18 cellular contexts compared by ENCODE assay signal in the genomic region with DNA sequence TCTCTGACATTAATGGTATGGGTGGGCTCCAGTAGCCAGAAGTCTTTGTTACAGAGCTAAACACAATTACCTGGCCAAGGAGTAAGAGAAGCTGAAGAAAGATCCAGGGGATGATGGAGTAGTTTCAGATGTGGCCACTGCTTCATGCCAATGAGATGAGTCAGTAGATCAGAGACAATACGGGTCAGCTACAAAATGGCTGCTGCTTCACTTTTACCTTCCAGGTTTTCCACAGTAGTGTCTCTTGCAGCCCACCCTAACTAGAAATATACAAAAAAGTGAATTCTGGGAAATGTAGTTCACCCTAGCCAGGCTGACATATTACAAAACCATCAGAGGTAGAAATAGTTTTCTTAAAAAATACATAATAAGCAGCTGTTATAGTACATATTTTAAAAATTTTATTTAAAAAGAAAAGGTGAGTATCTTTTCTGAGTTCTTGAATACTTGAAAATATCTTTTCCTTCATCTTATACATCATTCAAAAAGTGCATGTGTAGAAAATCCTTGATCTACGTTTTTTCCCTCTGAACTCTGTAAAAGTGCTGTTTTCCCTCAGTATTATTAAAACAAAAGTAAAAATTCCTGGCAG. TPM values are rescaled to one million over a fixed set of nuclear protein-coding genes. Genes with fewer than 3 reads are reported as not detected.
DNase-seq lines count a peak whose midpoint lies in the region; ATAC-seq and TF ChIP-seq lines count a peak whose summit lies in the region.
"Had no signal": no experiment of that assay in that cellular context is flagged by ENCODE, and none has a peak within 500 bp of the region (broad histone marks: within the 10 kb centered on the region; RNA-seq: fewer than 3 reads in every experiment).

No MANE protein-coding gene starts in this region.

- peaks cover 0 to 3% of the 10 kb centered on the region in 2 donors for H3K9me3 ChIP-seq in transverse colon
- H3K9me3 ChIP-seq: prostate gland, upper lobe of right lung had no signal

- no peak for TF ChIP-seq POLR2A in transverse colon (IDR thresholded peaks at IDR 0.05)

- in situ Hi-C loops in transverse colon (cut with MboI; ENCODE audit: low pct_ligation_motif_present in 1 of 4, low pct_unique_long_range_greater_than_20kb in 1 of 4, low sequenced_read_pairs in 3 of 4) = no loop called here

- H3K4me3 ChIP-seq in transverse colon = no peak overlapping the region
- H3K4me3 ChIP-seq: prostate gland, upper lobe of right lung had no signal

- no peak overlapping the region for H3K27ac ChIP-seq in transverse colon
- H3K27ac ChIP-seq: prostate gland, upper lobe of right lung had no signal

- peak; percentile 63 for DNase-seq in Daoy (ENCODE audit: low read depth)
- DNase-seq in HT1080 (ENCODE audit: low read depth) = peak; percentile 43
- peak; percentile 13 for DNase-seq in iPS-NIHi11 (ENCODE audit: low spot score)
- no peak for DNase-seq in stimulated activated CD4-positive, alpha-beta T cell treated with anti-CD3 and anti-CD28 coated beads, Interleukin-4, amount 100 ng/mL, for 24 hours
- DNase-seq in activated CD4-positive, CD25-positive, alpha-beta regulatory T cell treated with anti-CD3 and anti-CD28 coated beads, Interleukin-2, amount 50 U/mL, for 72 hours = no peak
- no peak for DNase-seq in NCI-H345 treated with DMSO at 0.1 percent for 48 hours (lab: John Stamatoyannopoulos, UW; ENCODE audit: unreplicated experiment)
- DNase-seq in transverse colon = no peak
- DNase-seq: activated CD4-positive, alpha-beta T cell treated with anti-CD3 and anti-CD28 coated beads, Interleukin-2, amount 50 U/mL, for 4 hours; activated T-cell treated with anti-CD3 and anti-CD28 coated beads, Interleukin-2, amount 50 U/mL, for 1 hour; hippocampal formation; naive B cell; NCI-H1105; stimulated activated CD4-positive, alpha-beta T cell treated with anti-CD3 and anti-CD28 coated beads, Interleukin-12 subunit alpha, Interleukin-12 subunit beta, amount 100 ng/mL, for 4 hours; stimulated activated naive CD8-positive, alpha-beta T cell treated with anti-CD3 and anti-CD28 coated beads, Interleukin-15, Interleukin-2, amounts not matched to agents 100 U/mL and 50 U/mL, for 24 hours; upper lobe of right lung had no signal

- TF ChIP-seq CTCF in transverse colon (IDR thresholded peaks at IDR 0.05) = no peak

- H3K27me3 ChIP-seq in transverse colon = no peaks in the 10 kb centered on the region
- H3K27me3 ChIP-seq: upper lobe of right lung had no signal

- intact Hi-C loops in transverse colon (cut with DNase I; ENCODE audit: low total_unique reads) = no loop called here

- 0 out of 3 replicates have a peak, but pooled peaks have one; percentile 25 for ATAC-seq in SK-N-SH treated with all-trans-retinoic acid at 6 μM for 48 hours
- ATAC-seq: stimulated activated naive CD8-positive, alpha-beta T cell treated with anti-CD3 and anti-CD28 coated beads, Interleukin-15, Interleukin-2, amounts not matched to agents 100 U/mL and 50 U/mL, for 24 hours; upper lobe of right lung had no signal

- no peaks in the 10 kb centered on the region for H3K36me3 ChIP-seq in transverse colon
- H3K36me3 ChIP-seq: prostate gland, upper lobe of right lung had no signal

- 80 to 81% methylated on average over 2 of the region's 2 CpGs for WGBS in transverse colon (ENCODE audit: low coverage in 1 of 2), 2 donors

- TF ChIP-seq EP300 in transverse colon (IDR thresholded peaks at IDR 0.05; ENCODE audit: low read depth) = no peak

- no peaks in the 10 kb centered on the region for H3K4me1 ChIP-seq in transverse colon
- H3K4me1 ChIP-seq: prostate gland, upper lobe of right lung had no signal

TF ChIP-seq in SK-N-SH treated with all-trans-retinoic acid at 6 μM for 48 hours, 23 proteins besides CTCF, POLR2A, EP300 and RAD21:
- TF ChIP-seq CSDC2 (CRISPR knock-in tag; IDR thresholded peaks at IDR 0.05) = no peak
- TF ChIP-seq BACH2 (CRISPR knock-in tag; IDR thresholded peaks at IDR 0.05; ENCODE audit: borderline replicate concordance) = no peak
- no peak for TF ChIP-seq ZFP30 (CRISPR knock-in tag; IDR thresholded peaks at IDR 0.05)
- no peak for TF ChIP-seq RARB (CRISPR knock-in tag; IDR thresholded peaks at IDR 0.05)
- no peak for TF ChIP-seq ZNF70 (CRISPR knock-in tag; IDR thresholded peaks at IDR 0.05)
- no peak for TF ChIP-seq TOX (CRISPR knock-in tag; IDR thresholded peaks at IDR 0.05; ENCODE audit: borderline replicate concordance)
- TF ChIP-seq OSR1 (CRISPR knock-in tag; IDR thresholded peaks at IDR 0.05) = no peak
- TF ChIP-seq PPARA (CRISPR knock-in tag; IDR thresholded peaks at IDR 0.05; ENCODE audit: borderline replicate concordance) = no peak
- no peak for TF ChIP-seq SNAI2 (CRISPR knock-in tag; IDR thresholded peaks at IDR 0.05)
- TF ChIP-seq GLIS3 (CRISPR knock-in tag; IDR thresholded peaks at IDR 0.05) = no peak
- no peak for TF ChIP-seq ZNF565 (CRISPR knock-in tag; conservative IDR thresholded peaks at IDR 0.05; ENCODE audit: low read depth)

RNA-seq across cellular contexts. Expression of a gene that starts 36.1 kb away (rescaled TPM):
- total RNA-seq in Daoy (2014; rRNA removed; shearing (Covaris generic)) = 20.9 and 22.9 TPM in 2 replicates
- total RNA-seq in HT1080 (2014; rRNA removed; shearing (Covaris generic)) = 15.0 and 20.6 TPM in 2 replicates
- 17.4 and 23.3 TPM in 2 replicates for polyA plus RNA-seq in HT1080 (2015; cell fraction: cytosol; rRNA removed)
- polyA plus RNA-seq in HT1080 (2015; cell fraction: nucleus; rRNA removed) = 19.0 and 19.1 TPM in 2 replicates
- total RNA-seq in transverse colon = 10 to 100 TPM in 1 of 4 donors, 1 to 10 TPM in 2, under 1 TPM in 1; 0.20 to 10.1 (median 7.6) TPM

RNA-seq across cellular contexts. Expression of a gene that starts 54.6 kb away (rescaled TPM):
- total RNA-seq in Daoy (2014; rRNA removed; shearing (Covaris generic)) = 0.21 and 0.46 TPM in 2 replicates
- 0.32 TPM in 1 of 2 replicates, not detected in the other for total RNA-seq in HT1080 (2014; rRNA removed; shearing (Covaris generic))
- polyA plus RNA-seq in HT1080 (2015; cell fraction: cytosol; rRNA removed) = 0.12 TPM in 1 of 2 replicates, not detected in the other
- 0.16 and 0.26 TPM in 2 replicates for polyA plus RNA-seq in HT1080 (2015; cell fraction: nucleus; rRNA removed)
- 10 to 100 TPM in 3 of 4 donors, not detected in 1; 18.6 to 71.6 (median 25.4) TPM for total RNA-seq in transverse colon
- total RNA-seq: fibroblast of lung had no signal
- polyA plus RNA-seq: fibroblast of lung had no signal

Comparison
In these comparisons a context has a peak if more than half of its experiments do, and no peak if none do; other contexts are left out.
1. DNase-seq: peak in Daoy (single experiment), HT1080 (single experiment) and iPS-NIHi11 (single experiment); none in stimulated activated CD4-positive, alpha-beta T cell treated with anti-CD3 and anti-CD28 coated beads, Interleukin-4, amount 100 ng/mL, for 24 hours (single experiment), activated CD4-positive, CD25-positive, alpha-beta regulatory T cell treated with anti-CD3 and anti-CD28 coated beads, Interleukin-2, amount 50 U/mL, for 72 hours (single experiment), NCI-H345 treated with DMSO at 0.1 percent for 48 hours (single experiment) and transverse colon (single experiment).